ENCODE assay signal across 19 cellular contexts in genomic region chr5:140126315-140127012, GRCh38. TPM values are rescaled to one million over a fixed set of nuclear protein-coding genes. Genes with fewer than 3 reads are reported as not detected.
DNase-seq lines count a peak whose midpoint lies in the region; ATAC-seq, FAIRE-seq and TF ChIP-seq lines count a peak whose summit lies in the region.
"Had no signal": no experiment of that assay in that cellular context is flagged by ENCODE, and none has a peak within 500 bp of the region (broad histone marks: within the 10 kb centered on the region; RNA-seq: fewer than 3 reads in every experiment).

No MANE protein-coding gene starts in this region.

- H3K27ac Mint-ChIP-seq in activated CD4-positive, alpha-beta T cell treated with anti-CD3 and anti-CD28 coated beads, Interleukin-2, amount 10 ng/mL, durations not matched to agents 24 days and 14 days, result no peak overlapping the region
- H3K27ac Mint-ChIP-seq: CD8-positive, alpha-beta T cell; H9; IgD-negative memory B cell had no signal

- H3K9ac ChIP-seq in parathyroid adenoma, result no peak overlapping the region
- H3K9ac ChIP-seq: BLaER1 had no signal

- no peak for TF ChIP-seq POLR2A in Peyer's patch (IDR thresholded peaks at IDR 0.05)

- H3K36me3 Mint-ChIP-seq in activated CD4-positive, alpha-beta T cell treated with anti-CD3 and anti-CD28 coated beads, Interleukin-2, amount 10 ng/mL, durations not matched to agents 24 days and 14 days (ENCODE audit: low read depth), result no peaks in the 10 kb centered on the region
- H3K36me3 Mint-ChIP-seq: CD8-positive, alpha-beta T cell; IgD-negative memory B cell had no signal

- FAIRE-seq in bronchial epithelial cell (lab: Jason Lieb, UNC), result peak; percentile 90
- FAIRE-seq: A549, H1, HTR-8/SVneo had no signal

- ATAC-seq in Panc1, result 0 out of 2 replicates have a peak, but pooled peaks have one; percentile 55
- ATAC-seq: A549; CD8-positive, alpha-beta T cell had no signal

- CTCF ChIA-PET in Panc1 (lab: Charles Lee), result interaction anchor here (1.0 kb wide), 1 partner anchor 18 kb away, joined by 4 read pairs; no protein-coding TSS in a partner anchor

- no peak overlapping the region for H3K27ac ChIP-seq in Panc1 (ENCODE audit: low read length)
- no peak overlapping the region for H3K27ac ChIP-seq in parathyroid adenoma
- H3K27ac ChIP-seq in Peyer's patch, result no peak overlapping the region
- H3K27ac ChIP-seq: 22Rv1, A549, BLaER1 had no signal

- H2AFZ ChIP-seq in parathyroid adenoma, result no peak overlapping the region

- intact Hi-C loops in activated CD4-positive, alpha-beta T cell treated with anti-CD3 and anti-CD28 coated beads, Interleukin-2, amount 10 ng/mL, durations not matched to agents 24 days and 14 days (cut with micrococcal nuclease), result no loop called here
- intact Hi-C loops in Panc1 (cut with micrococcal nuclease; ENCODE audit: unreplicated experiment), result no loop called here

- no peak overlapping the region for H3K4me3 Mint-ChIP-seq in activated CD4-positive, alpha-beta T cell treated with anti-CD3 and anti-CD28 coated beads, Interleukin-2, amount 10 ng/mL, durations not matched to agents 24 days and 14 days
- H3K4me3 Mint-ChIP-seq: CD8-positive, alpha-beta T cell; H9; IgD-negative memory B cell had no signal

- TF ChIP-seq CTCF in Panc1 (IDR thresholded peaks at IDR 0.05) (no peak), bronchial epithelial cell (IDR thresholded peaks at IDR 0.05; ENCODE audit: insufficient read depth, low read length, severe bottlenecking) (no peak), parathyroid adenoma (IDR thresholded peaks at IDR 0.05) (no peak), Peyer's patch (IDR thresholded peaks at IDR 0.05) (no peak)

- H3K4me1 ChIP-seq in Panc1 (ENCODE audit: control insufficient read depth, insufficient read depth, low read length) (peaks cover 41% of the 10 kb centered on the region), parathyroid adenoma (no peaks in the 10 kb centered on the region), Peyer's patch (peaks cover 0 to 4% (median 0%) of the 10 kb centered on the region in 4 donors)

- in situ Hi-C loops in Panc1 (cut with HindIII; ENCODE audit: low pct_unique_long_range_greater_than_20kb, low sequenced_read_pairs), result no loop called here

- H3K36me3 ChIP-seq in Panc1 (ENCODE audit: control insufficient read depth, insufficient read depth, low read length) (no peaks in the 10 kb centered on the region; the same call in 1 of the 2 replicates), bronchial epithelial cell (ENCODE audit: control insufficient read depth, insufficient read depth, low read length) (no peaks in the 10 kb centered on the region), parathyroid adenoma (ENCODE audit: control insufficient read depth, insufficient read depth, low read length) (no peaks in the 10 kb centered on the region), Peyer's patch (no peaks in the 10 kb centered on the region)
- H3K36me3 ChIP-seq: BLaER1 had no signal

- peak; percentile 49 for DNase-seq in activated CD4-positive, alpha-beta T cell treated with anti-CD3 and anti-CD28 coated beads, Interleukin-2, amount 10 ng/mL, durations not matched to agents 24 days and 14 days
- DNase-seq in activated CD4-positive, alpha-beta T cell treated with anti-CD3 and anti-CD28 coated beads for 4 hours, result no peak
- no peak for DNase-seq in Panc1 (ENCODE audit: low read depth, low spot score)
- no peak for DNase-seq in bronchial epithelial cell (ENCODE audit: low read depth)
- DNase-seq in glomerular visceral epithelial cell (ENCODE audit: extremely low spot score), result no peak
- no peak for DNase-seq in Peyer's patch
- no peak for DNase-seq in iPS-NIHi11 (ENCODE audit: low spot score)
- DNase-seq: Calu3; CD8-positive, alpha-beta T cell; DMS79 treated with DMSO at 0.1 percent for 48 hours; GF-D8; H9 had no signal

- H3K27me3 ChIP-seq in Panc1 (ENCODE audit: control insufficient read depth, insufficient read depth, low read length), result no peaks in the 10 kb centered on the region
- no peaks in the 10 kb centered on the region for H3K27me3 ChIP-seq in bronchial epithelial cell (ENCODE audit: control insufficient read depth, insufficient read depth, low read length)
- no peaks in the 10 kb centered on the region for H3K27me3 ChIP-seq in parathyroid adenoma (ENCODE audit: control insufficient read depth, insufficient read depth, low read length)
- H3K27me3 ChIP-seq in Peyer's patch, result no peaks in the 10 kb centered on the region
- H3K27me3 ChIP-seq: BLaER1 had no signal

- H3K4me1 Mint-ChIP-seq in activated CD4-positive, alpha-beta T cell treated with anti-CD3 and anti-CD28 coated beads, Interleukin-2, amount 10 ng/mL, durations not matched to agents 24 days and 14 days, result peaks cover 12% of the 10 kb centered on the region

- H3K79me2 ChIP-seq in parathyroid adenoma, result peaks cover 38% of the 10 kb centered on the region

- no peaks in the 10 kb centered on the region for H3K9me3 Mint-ChIP-seq in activated CD4-positive, alpha-beta T cell treated with anti-CD3 and anti-CD28 coated beads, Interleukin-2, amount 10 ng/mL, durations not matched to agents 24 days and 14 days
- H3K9me3 Mint-ChIP-seq: CD8-positive, alpha-beta T cell; H9; IgD-negative memory B cell had no signal

- H3K4me3 ChIP-seq in Panc1 (ENCODE audit: low read depth in 2 of 2, low read length in 2 of 2), result no peak overlapping the region
- H3K4me3 ChIP-seq in bronchial epithelial cell (ENCODE audit: low read depth, low read length), result no peak overlapping the region
- no peak overlapping the region for H3K4me3 ChIP-seq in parathyroid adenoma (ENCODE audit: low read depth, low read length)
- H3K4me3 ChIP-seq in Peyer's patch, result no peak overlapping the region
- H3K4me3 ChIP-seq: A549, BLaER1 had no signal

- peaks cover 11% of the 10 kb centered on the region for H3K27me3 Mint-ChIP-seq in activated CD4-positive, alpha-beta T cell treated with anti-CD3 and anti-CD28 coated beads, Interleukin-2, amount 10 ng/mL, durations not matched to agents 24 days and 14 days
- H3K27me3 Mint-ChIP-seq: IgD-negative memory B cell had no signal

- POLR2A ChIA-PET in Panc1 (lab: Charles Lee), result no interaction called here

- peak overlapping the region; percentile 35 for H3K4me2 ChIP-seq in parathyroid adenoma (ENCODE audit: low read length)
- H3K4me2 ChIP-seq: A549, BLaER1 had no signal

- no peaks in the 10 kb centered on the region for H3K9me3 ChIP-seq in Panc1 (ENCODE audit: control insufficient read depth, insufficient read depth, low read depth, low read length)
- H3K9me3 ChIP-seq in parathyroid adenoma (ENCODE audit: control insufficient read depth, low read length), result no peaks in the 10 kb centered on the region
- H3K9me3 ChIP-seq in Peyer's patch, result no peaks in the 10 kb centered on the region
- H3K9me3 ChIP-seq: A549, BLaER1 had no signal

- BruUV-seq in Panc1 (replicated peaks; lab: Mats Ljungman, UMichigan), result no TSS peak

RNA-seq across cellular contexts. Expression of gene IGIP, which starts 0.7 kb away (rescaled TPM):
- 2.8 TPM in 2 replicates for total RNA-seq in activated CD4-positive, alpha-beta T cell treated with anti-CD3 and anti-CD28 coated beads, Interleukin-2, amount 10 ng/mL, durations not matched to agents 24 days and 14 days
- total RNA-seq in Panc1 (2021; ENCODE audit: unreplicated experiment), result 7.7 TPM
- 3.6 TPM for polyA plus RNA-seq in Panc1 (2012; ENCODE audit: insufficient read length)
- 5.3 and 5.9 TPM in 2 replicates for total RNA-seq in bronchial epithelial cell
- 10 to 100 TPM; 10.2 to 16.5 (median 12.4) TPM for total RNA-seq in Peyer's patch

RNA-seq across cellular contexts. Expression of gene PURA, which starts 12.6 kb away (rescaled TPM):
- 11.1 and 12.0 TPM in 2 replicates for total RNA-seq in activated CD4-positive, alpha-beta T cell treated with anti-CD3 and anti-CD28 coated beads, Interleukin-2, amount 10 ng/mL, durations not matched to agents 24 days and 14 days
- total RNA-seq in Panc1 (2021; ENCODE audit: unreplicated experiment), result 16.9 TPM
- 32.8 TPM for polyA plus RNA-seq in Panc1 (2012; ENCODE audit: insufficient read length)
- 6.6 and 12.3 TPM in 2 replicates for total RNA-seq in bronchial epithelial cell
- 10 to 100 TPM; 22.2 to 24.7 (median 22.7) TPM for total RNA-seq in Peyer's patch

RNA-seq across cellular contexts. Expression of gene CYSTM1, which starts 48.5 kb away (rescaled TPM):
- 17.2 and 17.3 TPM in 2 replicates for total RNA-seq in activated CD4-positive, alpha-beta T cell treated with anti-CD3 and anti-CD28 coated beads, Interleukin-2, amount 10 ng/mL, durations not matched to agents 24 days and 14 days
- total RNA-seq in Panc1 (2021; ENCODE audit: unreplicated experiment) (126 TPM), bronchial epithelial cell (22.4 and 25.5 TPM in 2 replicates), Peyer's patch (100 to 1,000 TPM in 3 of 4 donors, 10 to 100 TPM in 1; 60.2 to 185 (median 140) TPM)
- 185 TPM for polyA plus RNA-seq in Panc1 (2012; ENCODE audit: insufficient read length)
